Comparison of ENCODE assay signal across 10 cellular contexts in genomic region chr7:2478387-2478760, GRCh38. TPM values are rescaled to one million over a fixed set of nuclear protein-coding genes. Genes with fewer than 3 reads are reported as not detected.
DNase-seq lines count a peak whose midpoint lies in the region; ATAC-seq and TF ChIP-seq lines count a peak whose summit lies in the region.
"Had no signal": no experiment of that assay in that cellular context is flagged by ENCODE, and none has a peak within 500 bp of the region (broad histone marks: within the 10 kb centered on the region; RNA-seq: fewer than 3 reads in every experiment).

No MANE protein-coding gene starts in this region.

- H3K27ac Mint-ChIP-seq in activated naive CD4-positive, alpha-beta T cell treated with anti-CD3 and anti-CD28 coated beads for 36 hours: no peak overlapping the region
- H3K27ac Mint-ChIP-seq: activated B cell treated with CpG ODN at 0.5 μM for 24 hours had no signal

- CTCF ChIA-PET in activated naive CD4-positive, alpha-beta T cell treated with anti-CD3 and anti-CD28 coated beads for 36 hours (lab: Charles Lee): interaction anchor here (0.9 to 1.8 kb wide), 6 partner anchors 9 to 1224 kb away, joined by 3 to 6 read pairs (median 4); no protein-coding TSS in a partner anchor

- H3K4me3 Mint-ChIP-seq in activated naive CD4-positive, alpha-beta T cell treated with anti-CD3 and anti-CD28 coated beads for 36 hours: no peak overlapping the region
- H3K4me3 Mint-ChIP-seq: activated B cell treated with CpG ODN at 0.5 μM for 24 hours had no signal

- TF ChIP-seq EP300 in suprapubic skin (IDR thresholded peaks at IDR 0.05) (no peak), ovary (IDR thresholded peaks at IDR 0.05) (no peak)

- DNase-seq in DMS53 (lab: John Stamatoyannopoulos, UW): peak; percentile 69
- no peak for DNase-seq in DMS53 treated with DMSO at 0.1 percent for 48 hours (lab: John Stamatoyannopoulos, UW; ENCODE audit: unreplicated experiment)
- peak; percentile 53 to 57 for DNase-seq in SJCRH30
- DNase-seq in right cardiac atrium: peak; percentile 82 to 90 (median 88)
- DNase-seq in suprapubic skin (ENCODE audit: low spot score in 2 of 2): no peak
- DNase-seq in ovary: no peak
- DNase-seq in activated CD4-positive, alpha-beta T cell treated with anti-CD3 and anti-CD28 coated beads, Interleukin-2, amount 50 U/mL, for 4 hours: no peak
- no peak for DNase-seq in activated naive CD4-positive, alpha-beta T cell treated with anti-CD3 and anti-CD28 coated beads for 36 hours

- no peaks in the 10 kb centered on the region for H3K4me1 Mint-ChIP-seq in activated naive CD4-positive, alpha-beta T cell treated with anti-CD3 and anti-CD28 coated beads for 36 hours (ENCODE audit: low read depth)

- H3K9me3 ChIP-seq in SJCRH30 (replicated peaks) (peaks cover 7% of the 10 kb centered on the region; the same call in 1 of the 2 replicates), right cardiac atrium (ENCODE audit: control insufficient read depth, low read length) (no peaks in the 10 kb centered on the region), suprapubic skin (no peaks in the 10 kb centered on the region), ovary (peaks cover 0 to 4% of the 10 kb centered on the region in 2 donors)

- no peaks in the 10 kb centered on the region for H3K36me3 Mint-ChIP-seq in activated naive CD4-positive, alpha-beta T cell treated with anti-CD3 and anti-CD28 coated beads for 36 hours (ENCODE audit: low read depth)

- no peak overlapping the region for H3K4me3 ChIP-seq in SJCRH30
- no peak overlapping the region for H3K4me3 ChIP-seq in right cardiac atrium (ENCODE audit: low read length)
- peak overlapping the region; percentile 28 for H3K4me3 ChIP-seq in suprapubic skin
- H3K4me3 ChIP-seq in ovary: no peak overlapping the region

- no peaks in the 10 kb centered on the region for H3K27me3 Mint-ChIP-seq in activated naive CD4-positive, alpha-beta T cell treated with anti-CD3 and anti-CD28 coated beads for 36 hours (ENCODE audit: low read depth)
- H3K27me3 Mint-ChIP-seq: activated B cell treated with CpG ODN at 0.5 μM for 24 hours had no signal

- peaks cover 8% of the 10 kb centered on the region for H3K9me3 Mint-ChIP-seq in activated naive CD4-positive, alpha-beta T cell treated with anti-CD3 and anti-CD28 coated beads for 36 hours
- H3K9me3 Mint-ChIP-seq: activated B cell treated with CpG ODN at 0.5 μM for 24 hours had no signal

- WGBS in right cardiac atrium: 39% methylated on average over 11 of the region's 11 CpGs
- no CpG with 5 or more reads among the region's 11 CpGs for WGBS in suprapubic skin
- WGBS in ovary, 3 donors: 43 to 52% (median 45%) methylated on average over 11 of the region's 11 CpGs

- peaks cover 20% of the 10 kb centered on the region for H3K4me1 ChIP-seq in SJCRH30
- H3K4me1 ChIP-seq in right cardiac atrium (ENCODE audit: control insufficient read depth, insufficient read depth, low read length): peaks cover 2% of the 10 kb centered on the region
- H3K4me1 ChIP-seq in suprapubic skin: peaks cover 29% of the 10 kb centered on the region
- no peaks in the 10 kb centered on the region for H3K4me1 ChIP-seq in ovary (ENCODE audit: insufficient read depth)

- H3K27me3 ChIP-seq in SJCRH30 (peaks cover 13% of the 10 kb centered on the region), right cardiac atrium (ENCODE audit: control insufficient read depth, insufficient read depth) (no peaks in the 10 kb centered on the region), suprapubic skin (no peaks in the 10 kb centered on the region), ovary (no peaks in the 10 kb centered on the region)

- ATAC-seq in right cardiac atrium: peak; percentile 71 to 78

- H3K36me3 ChIP-seq in SJCRH30: no peaks in the 10 kb centered on the region
- H3K36me3 ChIP-seq in suprapubic skin: no peaks in the 10 kb centered on the region
- no peaks in the 10 kb centered on the region for H3K36me3 ChIP-seq in ovary

- no peak overlapping the region for H3K27ac ChIP-seq in SJCRH30
- no peak overlapping the region for H3K27ac ChIP-seq in right cardiac atrium (ENCODE audit: low read length)
- H3K27ac ChIP-seq in suprapubic skin: no peak overlapping the region
- no peak overlapping the region for H3K27ac ChIP-seq in ovary

- TF ChIP-seq POLR2A in suprapubic skin (IDR thresholded peaks at IDR 0.05) (no peak), ovary (IDR thresholded peaks at IDR 0.05) (no peak)

- TF ChIP-seq CTCF in suprapubic skin (IDR thresholded peaks at IDR 0.05) (no peak), ovary (IDR thresholded peaks at IDR 0.05) (no peak)

- intact Hi-C loops in right cardiac atrium (cut with DNase I): loop anchor here in 1 of 4 donors (10.0 kb wide), 1 partner anchor 206 kb away; the partner anchor contains the start of gene AMZ1
- intact Hi-C loops in ovary (cut with DNase I): loop anchor here in 1 of 4 donors (10.0 kb wide), 1 partner anchor 96 kb away; no protein-coding TSS in a partner anchor
- intact Hi-C loops in activated naive CD4-positive, alpha-beta T cell treated with anti-CD3 and anti-CD28 coated beads for 36 hours (cut with micrococcal nuclease): loop anchor here (5.0 kb wide), 2 partner anchors 49 to 79 kb away; partner anchors contain the start of genes BRAT1 and IQCE

RNA-seq across cellular contexts. Expression of gene GRIFIN, which starts 2.2 kb away (rescaled TPM):
- not detected in 2 replicates for total RNA-seq in SJCRH30 (2014; rRNA removed; shearing (Covaris generic))
- total RNA-seq in right cardiac atrium: not detected
- not detected for polyA plus RNA-seq in right cardiac atrium
- not detected for total RNA-seq in suprapubic skin
- total RNA-seq in ovary: not detected
- polyA plus RNA-seq in ovary: not detected
- not detected for total RNA-seq in activated naive CD4-positive, alpha-beta T cell treated with anti-CD3 and anti-CD28 coated beads for 36 hours
- total RNA-seq: activated B cell treated with CpG ODN at 0.5 μM for 24 hours, chondrocyte had no signal

RNA-seq across cellular contexts. Expression of gene LFNG, which starts 41.2 kb away (rescaled TPM):
- total RNA-seq in SJCRH30 (2014; rRNA removed; shearing (Covaris generic)): 20.3 and 25.2 TPM in 2 replicates
- total RNA-seq in right cardiac atrium: 1 to 10 TPM; 3.6 to 6.6 (median 4.8) TPM
- 6.0 TPM for polyA plus RNA-seq in right cardiac atrium
- total RNA-seq in suprapubic skin: 100 to 1,000 TPM; 105 to 198 (median 150) TPM
- 1 to 10 TPM in 6 of 7 donors, under 1 TPM in 1; 0.86 to 8.2 (median 3.3) TPM for total RNA-seq in ovary
- polyA plus RNA-seq in ovary: 1 to 10 TPM; 2.3 to 4.1 TPM
- 10 to 100 TPM; 19.7 to 22.7 TPM for total RNA-seq in activated naive CD4-positive, alpha-beta T cell treated with anti-CD3 and anti-CD28 coated beads for 36 hours

Comparison
In these comparisons a context has a peak if more than half of its experiments do, and no peak if none do; other contexts are left out.
1. DNase-seq: peak in DMS53 (single experiment), SJCRH30 (2 of 2) and right cardiac atrium (3 of 3); none in DMS53 treated with DMSO at 0.1 percent for 48 hours (single experiment), suprapubic skin (0 of 2), ovary (0 of 5), activated CD4-positive, alpha-beta T cell treated with anti-CD3 and anti-CD28 coated beads, Interleukin-2, amount 50 U/mL, for 4 hours (0 of 2) and activated naive CD4-positive, alpha-beta T cell treated with anti-CD3 and anti-CD28 coated beads for 36 hours (single experiment).